8 cellular contexts compared by ENCODE assay signal in genomic region chr12:50986961-50987737, GRCh38. TPM values are rescaled to one million over a fixed set of nuclear protein-coding genes. Genes with fewer than 3 reads are reported as not detected.
DNase-seq lines count a peak whose midpoint lies in the region; ATAC-seq and TF ChIP-seq lines count a peak whose summit lies in the region.

No MANE protein-coding gene starts in this region.

- in situ Hi-C loops in ACHN (cut with HindIII; ENCODE audit: low pct_ligation_motif_present, low pct_unique_long_range_greater_than_20kb, low sequenced_read_pairs) (no loop called here), astrocyte of the spinal cord (cut with HindIII; ENCODE audit: low sequenced_read_pairs) (no loop called here)

- H3K4me3 ChIP-seq in astrocyte of the spinal cord (ENCODE audit: low read depth, low read length), result no peak overlapping the region

- TF ChIP-seq CTCF in astrocyte of the spinal cord (IDR thresholded peaks at IDR 0.05; ENCODE audit: low read depth, low read length), result peak; percentile 74

- no peak for ATAC-seq in HG03175 (IDR thresholded peaks at IDR 0.05; ENCODE audit: unreplicated experiment)
- no peak for ATAC-seq in GM21529 (IDR thresholded peaks at IDR 0.05; ENCODE audit: unreplicated experiment)

- DNase-seq in ACHN (peak; percentile 62), ELR (ENCODE audit: low read depth) (peak; percentile 65), NCI-H460 (ENCODE audit: extremely low read depth, low read depth) (peak; percentile 47), astrocyte of the spinal cord (ENCODE audit: low read depth, low spot score) (peak; percentile 64), iPS-NIHi7 (ENCODE audit: extremely low spot score) (peak; percentile 75), smooth muscle cell of the brain vasculature (ENCODE audit: low read depth, low spot score) (peak; percentile 17)

RNA-seq across cellular contexts. Expression of gene HIGD1C, which starts 34.8 kb away (rescaled TPM):
- not detected in 2 replicates for total RNA-seq in NCI-H460 (2014; rRNA removed; shearing (Covaris generic))
- polyA plus RNA-seq in NCI-H460 (2014; cell fraction: nucleus; rRNA removed), result not detected in 2 replicates

RNA-seq across cellular contexts. Expression of gene SLC11A2, which starts 39.0 kb away (rescaled TPM):
- 37.5 and 54.2 TPM in 2 replicates for total RNA-seq in NCI-H460 (2014; rRNA removed; shearing (Covaris generic))
- polyA plus RNA-seq in NCI-H460 (2014; cell fraction: nucleus; rRNA removed), result 67.8 and 70.0 TPM in 2 replicates

Comparison
In these comparisons a context has a peak if more than half of its experiments do, and no peak if none do; other contexts are left out.
1. DNase-seq: peak in every context shown above with its lines; median percentile 75 in iPS-NIHi7; 65 in ELR; 64 in astrocyte of the spinal cord; 62 in ACHN; 47 in NCI-H460; 17 in smooth muscle cell of the brain vasculature.